ENCODE assay signal across 15 cellular contexts in genomic region chr17:68255151-68255550, GRCh38. TPM values are rescaled to one million over a fixed set of nuclear protein-coding genes. Genes with fewer than 3 reads are reported as not detected.
A peak's percentile ranks its signal among the peaks of the same experiment; 100 is the strongest.
DNase-seq lines count a peak whose midpoint lies in the region; ATAC-seq and TF ChIP-seq lines count a peak whose summit lies in the region.
"Had no signal": no experiment of that assay in that cellular context is flagged by ENCODE, and none has a peak within 500 bp of the region (broad histone marks: within the 10 kb centered on the region; RNA-seq: fewer than 3 reads in every experiment).

No MANE protein-coding gene starts in this region.

- peaks cover 95% of the 10 kb centered on the region for H3K4me1 Mint-ChIP-seq in stimulated activated naive CD8-positive, alpha-beta T cell treated with anti-CD3 and anti-CD28 coated beads, Interleukin-15, Interleukin-2, amounts not matched to agents 100 ng/mL and 50 ng/mL, for 24 hours (ENCODE audit: low read depth)
- peaks cover 84% of the 10 kb centered on the region for H3K4me1 Mint-ChIP-seq in activated CD4-positive, alpha-beta memory T cell treated with anti-CD3 and anti-CD28 coated beads for 36 hours (ENCODE audit: low read depth)

- peaks cover 70% of the 10 kb centered on the region for H3K36me3 Mint-ChIP-seq in stimulated activated naive CD8-positive, alpha-beta T cell treated with anti-CD3 and anti-CD28 coated beads, Interleukin-15, Interleukin-2, amounts not matched to agents 100 ng/mL and 50 ng/mL, for 24 hours (ENCODE audit: low read depth)
- peaks cover 60% of the 10 kb centered on the region for H3K36me3 Mint-ChIP-seq in activated CD4-positive, alpha-beta memory T cell treated with anti-CD3 and anti-CD28 coated beads for 36 hours

- no peak for TF ChIP-seq CTCF in upper lobe of right lung (IDR thresholded peaks at IDR 0.05)

- H3K36me3 ChIP-seq in upper lobe of right lung, result peaks cover 45% of the 10 kb centered on the region

- H3K27ac ChIP-seq in upper lobe of right lung, result peak overlapping the region; percentile 40
- H3K27ac ChIP-seq: PC-9 had no signal

- H3K4me3 Mint-ChIP-seq in stimulated activated naive CD8-positive, alpha-beta T cell treated with anti-CD3 and anti-CD28 coated beads, Interleukin-15, Interleukin-2, amounts not matched to agents 100 ng/mL and 50 ng/mL, for 24 hours, result no peak overlapping the region
- peak overlapping the region; percentile 0 for H3K4me3 Mint-ChIP-seq in activated CD4-positive, alpha-beta memory T cell treated with anti-CD3 and anti-CD28 coated beads for 36 hours

- peaks cover 6% of the 10 kb centered on the region for H3K4me1 ChIP-seq in upper lobe of right lung

- POLR2A ChIA-PET in activated CD4-positive, alpha-beta memory T cell treated with anti-CD3 and anti-CD28 coated beads for 36 hours (lab: Charles Lee), result interaction anchor here (1.3 kb wide), 1 partner anchor 8 kb away, joined by 6 read pairs; the partner anchor contains the start of gene AMZ2

- ATAC-seq in stimulated activated naive CD8-positive, alpha-beta T cell treated with anti-CD3 and anti-CD28 coated beads, Interleukin-15, Interleukin-2, amounts not matched to agents 100 U/mL and 50 U/mL, for 24 hours, result no peak
- peak; percentile 4 for ATAC-seq in left lobe of liver
- no peak for ATAC-seq in upper lobe of right lung
- no peak for ATAC-seq in GM18867 (IDR thresholded peaks at IDR 0.05; ENCODE audit: unreplicated experiment)
- no peak for ATAC-seq in HG03108 (IDR thresholded peaks at IDR 0.05; ENCODE audit: unreplicated experiment)
- ATAC-seq: sciatic nerve had no signal

- no peaks in the 10 kb centered on the region for H3K27me3 Mint-ChIP-seq in stimulated activated naive CD8-positive, alpha-beta T cell treated with anti-CD3 and anti-CD28 coated beads, Interleukin-15, Interleukin-2, amounts not matched to agents 100 ng/mL and 50 ng/mL, for 24 hours
- no peaks in the 10 kb centered on the region for H3K27me3 Mint-ChIP-seq in activated CD4-positive, alpha-beta memory T cell treated with anti-CD3 and anti-CD28 coated beads for 36 hours

- H3K27me3 ChIP-seq in upper lobe of right lung, result no peaks in the 10 kb centered on the region
- H3K27me3 ChIP-seq: transverse colon had no signal

- intact Hi-C loops in activated CD4-positive, alpha-beta memory T cell treated with anti-CD3 and anti-CD28 coated beads for 36 hours (cut with micrococcal nuclease), result loop anchor here (5.0 kb wide), 1 partner anchor 92 kb away; no protein-coding TSS in a partner anchor
- intact Hi-C loops in upper lobe of right lung (cut with DNase I), result no loop called here

- no peaks in the 10 kb centered on the region for H3K9me3 Mint-ChIP-seq in stimulated activated naive CD8-positive, alpha-beta T cell treated with anti-CD3 and anti-CD28 coated beads, Interleukin-15, Interleukin-2, amounts not matched to agents 100 ng/mL and 50 ng/mL, for 24 hours
- H3K9me3 Mint-ChIP-seq in activated CD4-positive, alpha-beta memory T cell treated with anti-CD3 and anti-CD28 coated beads for 36 hours, result no peaks in the 10 kb centered on the region

- peak overlapping the region; percentile 17 for H3K27ac Mint-ChIP-seq in stimulated activated naive CD8-positive, alpha-beta T cell treated with anti-CD3 and anti-CD28 coated beads, Interleukin-15, Interleukin-2, amounts not matched to agents 100 ng/mL and 50 ng/mL, for 24 hours
- peak overlapping the region; percentile 84 for H3K27ac Mint-ChIP-seq in activated CD4-positive, alpha-beta memory T cell treated with anti-CD3 and anti-CD28 coated beads for 36 hours

- CTCF ChIA-PET in activated CD4-positive, alpha-beta memory T cell treated with anti-CD3 and anti-CD28 coated beads for 36 hours (lab: Charles Lee), result interaction anchor here (1.4 to 1.5 kb wide), 2 partner anchors 54 to 181 kb away, joined by 4 to 6 read pairs; no protein-coding TSS in a partner anchor

- no peaks in the 10 kb centered on the region for H3K9me3 ChIP-seq in upper lobe of right lung
- H3K9me3 ChIP-seq: transverse colon had no signal

- DNase-seq in stimulated activated naive CD8-positive, alpha-beta T cell treated with anti-CD3 and anti-CD28 coated beads, Interleukin-15, Interleukin-2, amounts not matched to agents 100 U/mL and 50 U/mL, for 24 hours, result no peak
- no peak for DNase-seq in activated CD4-positive, alpha-beta memory T cell treated with anti-CD3 and anti-CD28 coated beads for 36 hours
- DNase-seq in left lobe of liver (ENCODE audit: low spot score) (no peak), upper lobe of right lung (no peak), HuH-7.5 (ENCODE audit: low spot score) (no peak)
- DNase-seq: head of caudate nucleus, mesendoderm, NCI-H2081 treated with DMSO at 0.1 percent for 48 hours, NCI-H526, PC-9, transverse colon had no signal

- no peak overlapping the region for H3K4me3 ChIP-seq in upper lobe of right lung
- H3K4me3 ChIP-seq: PC-9, transverse colon had no signal

RNA-seq across cellular contexts. Expression of gene AMZ2, which starts 7.3 kb away (rescaled TPM):
- 100 to 1,000 TPM; 134 to 146 TPM for total RNA-seq in activated CD4-positive, alpha-beta memory T cell treated with anti-CD3 and anti-CD28 coated beads for 36 hours
- total RNA-seq in left lobe of liver (21.1 TPM), upper lobe of right lung (50.5 TPM)

RNA-seq across cellular contexts. Expression of gene SLC16A6, which starts 35.8 kb away (rescaled TPM):
- 1 to 10 TPM; 3.5 to 3.6 TPM for total RNA-seq in activated CD4-positive, alpha-beta memory T cell treated with anti-CD3 and anti-CD28 coated beads for 36 hours
- total RNA-seq in left lobe of liver (0.40 TPM), upper lobe of right lung (7.5 TPM)

RNA-seq across cellular contexts. Expression of gene ARSG, which starts 36.1 kb away (rescaled TPM):
- 10 to 100 TPM in 1 of 2 experiments, 1 to 10 TPM in 1; 9.8 to 10.8 TPM for total RNA-seq in activated CD4-positive, alpha-beta memory T cell treated with anti-CD3 and anti-CD28 coated beads for 36 hours
- total RNA-seq in left lobe of liver, result 3.4 TPM
- 4.8 TPM for total RNA-seq in upper lobe of right lung
